In genomic region chr11:68081691-68082090, GRCh38 we compare ENCODE assay signal across 25 cellular contexts. TPM values are rescaled to one million over a fixed set of nuclear protein-coding genes. Genes with fewer than 3 reads are reported as not detected.
DNase-seq lines count a peak whose midpoint lies in the region; ATAC-seq, FAIRE-seq and TF ChIP-seq lines count a peak whose summit lies in the region.
"Had no signal": no experiment of that assay in that cellular context is flagged by ENCODE, and none has a peak within 500 bp of the region (broad histone marks: within the 10 kb centered on the region; RNA-seq: fewer than 3 reads in every experiment).

No MANE protein-coding gene starts in this region.

- H3K4me1 ChIP-seq in right atrium auricular region (peaks cover 0 to 7% of the 10 kb centered on the region in 2 donors), foreskin keratinocyte (peaks cover 4% of the 10 kb centered on the region), pancreas (peaks cover 10 to 34% (median 29%) of the 10 kb centered on the region in 3 donors)
- H3K4me1 ChIP-seq: BE2C, SJSA1 had no signal

- 19 to 25% methylated on average over 9 of the region's 9 CpGs for WGBS in pancreas, 2 donors

- H3K4me3 ChIP-seq in right atrium auricular region (no peak overlapping the region), pancreas (no peak overlapping the region)
- H3K4me3 ChIP-seq: heart left ventricle, ovary, SJSA1, upper lobe of left lung had no signal

- FAIRE-seq in pancreas (lab: Jason Lieb, UNC) = no peak
- FAIRE-seq: A204.1, endometrium, H1 had no signal

- no peak overlapping the region for H3K27ac ChIP-seq in right atrium auricular region
- no peak overlapping the region for H3K27ac ChIP-seq in foreskin keratinocyte
- peak overlapping the region in 3 of 4 donors; percentile 0 to 29 (median 22) for H3K27ac ChIP-seq in pancreas
- H3K27ac ChIP-seq: heart left ventricle, ovary, SJSA1, upper lobe of left lung had no signal

- TF ChIP-seq CTCF in right atrium auricular region (IDR thresholded peaks at IDR 0.05) (no peak), foreskin keratinocyte (conservative IDR thresholded peaks at IDR 0.05) (no peak), pancreas (IDR thresholded peaks at IDR 0.05) (no peak), HFFc6 (IDR thresholded peaks at IDR 0.05) (no peak)

- H3K36me3 ChIP-seq in right atrium auricular region (peaks cover 10% of the 10 kb centered on the region), pancreas (no peaks in the 10 kb centered on the region)
- H3K36me3 ChIP-seq: ovary had no signal

- DNase-seq in Right ventricle myocardium superior (no peak), right atrium auricular region (ENCODE audit: low spot score) (no peak), foreskin keratinocyte (peak; percentile 13 to 21), pancreas (peak in 4 of 6 donors; percentile 49 to 79 (median 65)), NCI-H187 (lab: John Stamatoyannopoulos, UW) (no peak), HFFc6 (no peak), NCI-H69 (lab: John Stamatoyannopoulos, UW) (no peak)
- DNase-seq in activated effector memory CD4-positive, alpha-beta T cell treated with Interleukin-2 at 50 U/mL for 16 hours = no peak
- DNase-seq: activated CD4-positive, alpha-beta T cell treated with anti-CD3 and anti-CD28 coated beads for 1 hour; activated T-cell treated with anti-CD3 and anti-CD28 coated beads, Interleukin-2, amount 50 U/mL, for 1 hour; BE2C; DND-41; heart left ventricle; natural killer cell; NCI-H1048; NCI-H187 treated with DMSO at 0.1 percent for 48 hours; NCI-H524 treated with DMSO at 0.1 percent for 48 hours; T-helper 1 cell had no signal

- peaks cover 5% of the 10 kb centered on the region for H3K36me3 Mint-ChIP-seq in HFFc6 (ENCODE audit: low read depth)
- H3K36me3 Mint-ChIP-seq: natural killer cell had no signal

- H3K4me1 Mint-ChIP-seq in HFFc6 (ENCODE audit: low read depth) = no peaks in the 10 kb centered on the region

- intact Hi-C loops in Right ventricle myocardium superior (cut with DNase I) (no loop called here), pancreas (cut with DNase I) (no loop called here)

- peak; percentile 38 for ATAC-seq in Right ventricle myocardium superior (ENCODE audit: poor library complexity)
- no peak for ATAC-seq in foreskin keratinocyte
- ATAC-seq in pancreas = peak; percentile 81 to 95 (median 92)
- ATAC-seq: heart left ventricle, natural killer cell, sciatic nerve had no signal

- no peaks in the 10 kb centered on the region for H3K9me3 Mint-ChIP-seq in HFFc6
- H3K9me3 Mint-ChIP-seq: natural killer cell had no signal

- H3K4me3 Mint-ChIP-seq in HFFc6 = no peak overlapping the region
- H3K4me3 Mint-ChIP-seq: natural killer cell had no signal

- H3K9me3 ChIP-seq in right atrium auricular region = no peaks in the 10 kb centered on the region
- no peaks in the 10 kb centered on the region for H3K9me3 ChIP-seq in pancreas
- H3K9me3 ChIP-seq: BE2C, heart left ventricle, ovary, SJSA1, upper lobe of left lung had no signal

- H3K27me3 ChIP-seq in right atrium auricular region (no peaks in the 10 kb centered on the region), foreskin keratinocyte (no peaks in the 10 kb centered on the region), pancreas (no peaks in the 10 kb centered on the region)
- H3K27me3 ChIP-seq: BE2C, heart left ventricle, ovary, SJSA1, upper lobe of left lung had no signal

- no peaks in the 10 kb centered on the region for H3K27me3 Mint-ChIP-seq in HFFc6 (ENCODE audit: insufficient read depth)

- H3K27ac Mint-ChIP-seq in HFFc6 = no peak overlapping the region
- H3K27ac Mint-ChIP-seq: natural killer cell had no signal

RNA-seq across cellular contexts. Expression of gene CHKA, which starts 39.5 kb away (rescaled TPM):
- total RNA-seq in Right ventricle myocardium superior (8.4 TPM), right atrium auricular region (10 to 100 TPM in 1 of 2 donors, 1 to 10 TPM in 1; 6.1 to 10.3 TPM), foreskin keratinocyte (3.8 and 5.4 TPM in 2 replicates), pancreas (10 to 100 TPM; 17.4 to 37.2 (median 26.8) TPM)
- polyA plus RNA-seq in foreskin keratinocyte (3.4 and 4.3 TPM in 2 replicates), pancreas (100 to 1,000 TPM in 1 of 2 donors, 10 to 100 TPM in 1; 63.1 to 110 TPM)
- total RNA-seq in HFFc6 (2021; fragmentation: NEBNext Ultra II Directional; extraction: Animal tissue kit (Norgen Biotek cat#: 25700)) = 1 to 10 TPM; 6.8 to 9.2 (median 7.8) TPM

RNA-seq across cellular contexts. Expression of gene TCIRG1, which starts 42.9 kb away (rescaled TPM):
- total RNA-seq in Right ventricle myocardium superior = 22.3 TPM
- total RNA-seq in right atrium auricular region = 10 to 100 TPM; 19.2 to 50.7 TPM
- total RNA-seq in foreskin keratinocyte = 36.7 and 46.0 TPM in 2 replicates
- 43.5 and 57.1 TPM in 2 replicates for polyA plus RNA-seq in foreskin keratinocyte
- total RNA-seq in pancreas = 100 to 1,000 TPM; 166 to 287 (median 201) TPM
- polyA plus RNA-seq in pancreas = 1,000 to 10,000 TPM in 1 of 2 donors, 100 to 1,000 TPM in 1; 550 to 1,036 TPM
- 100 to 1,000 TPM; 113 to 150 (median 131) TPM for total RNA-seq in HFFc6 (2021; fragmentation: NEBNext Ultra II Directional; extraction: Animal tissue kit (Norgen Biotek cat#: 25700))

RNA-seq across cellular contexts. Expression of gene NDUFS8, which starts 51.2 kb away (rescaled TPM):
- 474 TPM for total RNA-seq in Right ventricle myocardium superior
- total RNA-seq in right atrium auricular region = 100 to 1,000 TPM; 436 to 568 TPM
- 149 and 157 TPM in 2 replicates for total RNA-seq in foreskin keratinocyte
- 188 and 220 TPM in 2 replicates for polyA plus RNA-seq in foreskin keratinocyte
- 10 to 100 TPM; 43.6 to 70.5 (median 59.0) TPM for total RNA-seq in pancreas
- polyA plus RNA-seq in pancreas = 100 to 1,000 TPM; 116 to 121 TPM
- total RNA-seq in HFFc6 (2021; fragmentation: NEBNext Ultra II Directional; extraction: Animal tissue kit (Norgen Biotek cat#: 25700)) = 100 to 1,000 TPM; 221 to 236 (median 223) TPM

Comparison
In these comparisons a context has a peak if more than half of its experiments do, and no peak if none do; other contexts are left out.
1. DNase-seq: peak in foreskin keratinocyte (2 of 2) and pancreas (4 of 6); none in Right ventricle myocardium superior (single experiment), right atrium auricular region (single experiment), NCI-H187 (0 of 2), activated effector memory CD4-positive, alpha-beta T cell treated with Interleukin-2 at 50 U/mL for 16 hours (single experiment), HFFc6 (single experiment) and NCI-H69 (single experiment).
2. H3K27ac ChIP-seq: peak in pancreas (3 of 4); none in right atrium auricular region (0 of 2) and foreskin keratinocyte (single experiment).